In genomic region chr12:29380536-29381523, GRCh38 we compare ENCODE assay signal across 1 cellular context.
TF ChIP-seq lines count a peak whose summit lies in the region.

A gene with protein sequence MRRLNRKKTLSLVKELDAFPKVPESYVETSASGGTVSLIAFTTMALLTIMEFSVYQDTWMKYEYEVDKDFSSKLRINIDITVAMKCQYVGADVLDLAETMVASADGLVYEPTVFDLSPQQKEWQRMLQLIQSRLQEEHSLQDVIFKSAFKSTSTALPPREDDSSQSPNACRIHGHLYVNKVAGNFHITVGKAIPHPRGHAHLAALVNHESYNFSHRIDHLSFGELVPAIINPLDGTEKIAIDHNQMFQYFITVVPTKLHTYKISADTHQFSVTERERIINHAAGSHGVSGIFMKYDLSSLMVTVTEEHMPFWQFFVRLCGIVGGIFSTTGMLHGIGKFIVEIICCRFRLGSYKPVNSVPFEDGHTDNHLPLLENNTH (minus strand): TSS chr12:29381172. CDS start chr12:29371633, 9,539 bp downstream.

TF ChIP-seq in GM12878, 131 proteins besides CTCF, POLR2A, EP300 and RAD21 (continued from another document):
- TF ChIP-seq POU2F2 (IDR thresholded peaks at IDR 0.05; ENCODE audit: borderline replicate concordance, low read depth, low read length) (0 out of 3 replicates have a peak, but pooled peaks have one; percentile 40), CREB1 (IDR thresholded peaks at IDR 0.05; ENCODE audit: low read depth) (peak; percentile 97), SRF (IDR thresholded peaks at IDR 0.05; ENCODE audit: low read depth in 2 of 2, low read length in 2 of 2) (no peak), POLR2AphosphoS5 (IDR thresholded peaks at IDR 0.05; ENCODE audit: low read length) (peak; percentile 78), BCL3 (IDR thresholded peaks at IDR 0.05; ENCODE audit: borderline replicate concordance, insufficient read depth, low read depth, low read length, poor library complexity, severe bottlenecking) (no peak)
